Comparison of ENCODE assay signal across 8 cellular contexts in the genomic region with DNA sequence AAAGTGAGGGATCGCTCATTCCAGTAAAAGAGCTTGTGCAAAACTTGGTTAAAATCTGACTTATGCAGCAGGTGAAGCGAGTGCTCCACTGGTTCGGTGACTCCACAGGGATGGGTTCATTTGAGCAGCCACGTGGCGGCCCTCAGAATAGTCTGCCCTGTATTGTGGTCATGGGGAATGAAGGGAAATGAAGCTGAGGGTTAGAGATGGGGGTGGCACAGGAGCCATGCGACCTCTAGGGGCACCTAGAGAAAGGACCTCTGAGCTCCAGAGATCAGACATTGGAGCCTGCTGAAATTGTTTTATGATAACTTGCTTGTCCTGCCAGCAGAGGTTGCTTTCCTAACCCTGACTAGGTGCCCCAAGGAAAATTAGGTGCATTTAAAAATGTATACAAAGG. TPM values are rescaled to one million over a fixed set of nuclear protein-coding genes. Genes with fewer than 3 reads are reported as not detected.
DNase-seq lines count a peak whose midpoint lies in the region; ATAC-seq and TF ChIP-seq lines count a peak whose summit lies in the region.
"Had no signal": no experiment of that assay in that cellular context is flagged by ENCODE, and none has a peak within 500 bp of the region (broad histone marks: within the 10 kb centered on the region; RNA-seq: fewer than 3 reads in every experiment).

No MANE protein-coding gene starts in this region.

- no peaks in the 10 kb centered on the region for H3K79me2 ChIP-seq in neural cell (replicated peaks; ENCODE audit: insufficient read depth, low read length)

- TF ChIP-seq CTCF in GM13977 (IDR thresholded peaks at IDR 0.05; ENCODE audit: extremely low read depth, insufficient read depth, missing control alignments), result peak; percentile 46
- peak; percentile 52 for TF ChIP-seq CTCF in neural cell (IDR thresholded peaks at IDR 0.05; ENCODE audit: poor library complexity, severe bottlenecking)

- no peak overlapping the region for H2AFZ ChIP-seq in neural cell (ENCODE audit: low read depth, low read length)

- H3K4me3 Mint-ChIP-seq in T-cell, result no peak overlapping the region

- CTCF ChIA-PET in T-cell (lab: Charles Lee), result no interaction called here

- H3F3A ChIP-seq in neural cell (ENCODE audit: insufficient read depth, low read length, poor library complexity, severe bottlenecking), result no peaks in the 10 kb centered on the region

- POLR2A ChIA-PET in T-cell (lab: Charles Lee), result no interaction called here

- no peaks in the 10 kb centered on the region for H3K36me3 Mint-ChIP-seq in T-cell

- no peaks in the 10 kb centered on the region for H4K20me1 ChIP-seq in neural cell (ENCODE audit: insufficient read depth)

- no peaks in the 10 kb centered on the region for H3K27me3 ChIP-seq in neural cell (ENCODE audit: insufficient read depth, low read depth, low read length)

- ATAC-seq in HG03159 (IDR thresholded peaks at IDR 0.05; ENCODE audit: unreplicated experiment) (peak; percentile 54), T-cell (replicated peaks in 1 of 4) (no peak), GM21423 (IDR thresholded peaks at IDR 0.05; ENCODE audit: unreplicated experiment) (no peak)
- ATAC-seq: right cardiac atrium had no signal

- H3K27ac ChIP-seq in neural cell (ENCODE audit: low read length), result no peak overlapping the region

- H3K27me3 Mint-ChIP-seq in T-cell, result peaks cover 4 to 11% of the 10 kb centered on the region in 2 donors

- in situ Hi-C loops in GM13977 (cut with MboI; ENCODE audit: low pct_unique_long_range_greater_than_20kb, low sequenced_read_pairs, unreplicated experiment), result no loop called here

- no peak overlapping the region for H3K4me2 ChIP-seq in neural cell (ENCODE audit: low read length)

- DNase-seq in GM13977 (ENCODE audit: low spot score), result no peak
- peak; percentile 86 for DNase-seq in SW480 (ENCODE audit: low spot score)
- DNase-seq in T-cell, result no peak
- no peak for DNase-seq in NCI-H226
- DNase-seq: right cardiac atrium had no signal

- H3K9me3 ChIP-seq in neural cell (ENCODE audit: low read length), result no peaks in the 10 kb centered on the region

- no peaks in the 10 kb centered on the region for H3K36me3 ChIP-seq in neural cell (ENCODE audit: insufficient read depth, low read length)

- no peak overlapping the region for H3K4me3 ChIP-seq in neural cell (ENCODE audit: low read length)

- no peaks in the 10 kb centered on the region for H3K4me1 Mint-ChIP-seq in T-cell

- H3K9ac ChIP-seq in neural cell (ENCODE audit: low read length), result no peak overlapping the region

- H3K27ac Mint-ChIP-seq in T-cell, result no peak overlapping the region

- TF ChIP-seq RAD21 in neural cell (conservative IDR thresholded peaks at IDR 0.05), result peak; percentile 56

- TF ChIP-seq EP300 in neural cell (conservative IDR thresholded peaks at IDR 0.05; ENCODE audit: poor library complexity, severe bottlenecking), result no peak

- no peaks in the 10 kb centered on the region for H3K9me3 Mint-ChIP-seq in T-cell

- H3K9me2 ChIP-seq in neural cell (ENCODE audit: insufficient read depth, low read length), result no peaks in the 10 kb centered on the region

TF ChIP-seq in neural cell, 6 proteins besides CTCF, POLR2A, EP300 and RAD21:
- TF ChIP-seq, protein P1, sequence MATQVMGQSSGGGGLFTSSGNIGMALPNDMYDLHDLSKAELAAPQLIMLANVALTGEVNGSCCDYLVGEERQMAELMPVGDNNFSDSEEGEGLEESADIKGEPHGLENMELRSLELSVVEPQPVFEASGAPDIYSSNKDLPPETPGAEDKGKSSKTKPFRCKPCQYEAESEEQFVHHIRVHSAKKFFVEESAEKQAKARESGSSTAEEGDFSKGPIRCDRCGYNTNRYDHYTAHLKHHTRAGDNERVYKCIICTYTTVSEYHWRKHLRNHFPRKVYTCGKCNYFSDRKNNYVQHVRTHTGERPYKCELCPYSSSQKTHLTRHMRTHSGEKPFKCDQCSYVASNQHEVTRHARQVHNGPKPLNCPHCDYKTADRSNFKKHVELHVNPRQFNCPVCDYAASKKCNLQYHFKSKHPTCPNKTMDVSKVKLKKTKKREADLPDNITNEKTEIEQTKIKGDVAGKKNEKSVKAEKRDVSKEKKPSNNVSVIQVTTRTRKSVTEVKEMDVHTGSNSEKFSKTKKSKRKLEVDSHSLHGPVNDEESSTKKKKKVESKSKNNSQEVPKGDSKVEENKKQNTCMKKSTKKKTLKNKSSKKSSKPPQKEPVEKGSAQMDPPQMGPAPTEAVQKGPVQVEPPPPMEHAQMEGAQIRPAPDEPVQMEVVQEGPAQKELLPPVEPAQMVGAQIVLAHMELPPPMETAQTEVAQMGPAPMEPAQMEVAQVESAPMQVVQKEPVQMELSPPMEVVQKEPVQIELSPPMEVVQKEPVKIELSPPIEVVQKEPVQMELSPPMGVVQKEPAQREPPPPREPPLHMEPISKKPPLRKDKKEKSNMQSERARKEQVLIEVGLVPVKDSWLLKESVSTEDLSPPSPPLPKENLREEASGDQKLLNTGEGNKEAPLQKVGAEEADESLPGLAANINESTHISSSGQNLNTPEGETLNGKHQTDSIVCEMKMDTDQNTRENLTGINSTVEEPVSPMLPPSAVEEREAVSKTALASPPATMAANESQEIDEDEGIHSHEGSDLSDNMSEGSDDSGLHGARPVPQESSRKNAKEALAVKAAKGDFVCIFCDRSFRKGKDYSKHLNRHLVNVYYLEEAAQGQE (IDR thresholded peaks at IDR 0.05; ENCODE audit: borderline replicate concordance), result no peak
- TF ChIP-seq MXI1 (conservative IDR thresholded peaks at IDR 0.05; ENCODE audit: poor library complexity, severe bottlenecking), result no peak
- TF ChIP-seq SMC3 (conservative IDR thresholded peaks at IDR 0.05; ENCODE audit: poor library complexity), result peak; percentile 34

RNA-seq across cellular contexts. Expression of gene CBY2, which starts 26.6 kb away (rescaled TPM):
- not detected in 2 replicates for polyA plus RNA-seq in neural cell
- polyA minus RNA-seq in neural cell, result not detected in 2 replicates
- under 1 TPM in 4 of 5 donors, not detected in 1; 0.22 to 0.75 (median 0.56) TPM for total RNA-seq in T-cell
- total RNA-seq: right cardiac atrium had no signal
- polyA plus RNA-seq: right cardiac atrium had no signal
